18 cellular contexts compared by ENCODE assay signal in the genomic region with DNA sequence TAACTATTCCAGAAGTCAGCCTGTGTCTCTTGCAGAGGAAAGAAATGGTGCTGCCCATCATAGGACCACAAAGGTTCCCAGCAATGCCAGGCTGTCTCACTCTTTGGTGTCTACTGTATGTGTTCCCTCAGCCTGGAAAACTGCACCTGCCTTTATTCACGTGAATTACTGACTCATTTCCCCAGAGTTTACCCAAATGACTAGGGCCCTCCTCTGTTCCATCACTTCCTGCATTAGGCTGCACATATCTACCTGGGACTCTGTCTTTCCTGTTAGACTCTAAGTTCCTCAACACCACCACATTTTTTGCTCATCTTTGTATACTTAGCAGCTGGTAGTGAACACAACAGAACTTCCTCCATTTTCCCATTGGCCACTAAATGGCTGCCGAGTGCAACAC.
"Had no signal": no experiment of that assay in that cellular context is flagged by ENCODE, and none has a peak within 500 bp of the region (broad histone marks: within the 10 kb centered on the region; RNA-seq: fewer than 3 reads in every experiment).

No MANE protein-coding gene starts in this region.

- H3K36me3 ChIP-seq: heart left ventricle, neutrophil, spleen had no signal

- H3K9me3 ChIP-seq: heart left ventricle, neutrophil, psoas muscle, spleen had no signal

- H3K27me3 ChIP-seq: heart left ventricle, neutrophil had no signal

- FAIRE-seq: colon, urothelium cell line had no signal

- H3K4me3 ChIP-seq: heart left ventricle, psoas muscle, spleen had no signal

- DNase-seq: erythroblast; foreskin melanocyte; heart left ventricle; hippocampal formation; kidney glomerular epithelial cell; mammary epithelial cell; naive thymus-derived CD4-positive, alpha-beta T cell; nephron progenitor cell; psoas muscle; retina; spleen; stimulated activated CD4-positive, alpha-beta T cell treated with anti-CD3 and anti-CD28 coated beads, Interleukin-15, amount 100 ng/mL, for 24 hours; stimulated activated CD4-positive, alpha-beta T cell treated with anti-CD3 and anti-CD28 coated beads, Interleukin-1b, Interleukin-23, amount 100 ng/mL, for 48 hours; stimulated activated CD4-positive, alpha-beta T cell treated with anti-CD3 and anti-CD28 coated beads, Interleukin-4, amount 100 ng/mL, for 24 hours; stimulated activated naive B cell treated with anti-CD40 and anti-IgM and Interleukin-4, amounts not matched to agents 10 μg/mL and 1 μg/mL and 100 μg/mL, for 72 hours had no signal
